Comparison of ENCODE assay signal across 30 cellular contexts in genomic region chr10:20627085-20627484, GRCh38.
"Had no signal": no experiment of that assay in that cellular context is flagged by ENCODE, and none has a peak within 500 bp of the region (broad histone marks: within the 10 kb centered on the region; RNA-seq: fewer than 3 reads in every experiment).

No MANE protein-coding gene starts in this region.

- H3K36me3 ChIP-seq: neutrophil, right lobe of liver, stomach, suprapubic skin, tibial artery, upper lobe of left lung, vagina had no signal

- ATAC-seq: naive thymus-derived CD8-positive, alpha-beta T cell; natural killer cell treated with Interleukin-12 subunit alpha and Interleukin-12 subunit beta and Interleukin-15 and Interleukin-18, amount 100 ng/mL, for 72 hours; psoas muscle; right cardiac atrium; right lobe of liver; stimulated activated effector memory CD8-positive, alpha-beta T cell treated with anti-CD3 and anti-CD28 coated beads, Interleukin-12 subunit alpha, Interleukin-12 subunit beta, amount 100 ng/mL, for 72 hours; stimulated activated naive B cell treated with anti-CD40 and anti-IgM and Interleukin-4, amounts not matched to agents 10 μg/mL and 1 μg/mL and 100 μg/mL, for 72 hours had no signal

- H3K4me1 ChIP-seq: parathyroid adenoma, psoas muscle, right lobe of liver, suprapubic skin, testis, vagina had no signal

- H3K9me3 ChIP-seq: neutrophil, psoas muscle, right lobe of liver, stomach, suprapubic skin, testis, tibial artery, upper lobe of left lung, vagina had no signal

- H3K4me3 ChIP-seq: psoas muscle, right lobe of liver, skin epidermis, stomach, suprapubic skin, testis, tibial artery, upper lobe of left lung, vagina had no signal

- H3K27me3 Mint-ChIP-seq: naive B cell; naive thymus-derived CD8-positive, alpha-beta T cell; natural killer cell treated with Interleukin-12 subunit alpha and Interleukin-12 subunit beta and Interleukin-15 and Interleukin-18, amount 100 ng/mL, for 72 hours; progenitor cell of endocrine pancreas; stimulated activated naive B cell treated with anti-CD40 and anti-IgM and Interleukin-4, amounts not matched to agents 10 μg/mL and 1 μg/mL and 100 μg/mL, for 72 hours; stimulated activated naive CD8-positive, alpha-beta T cell treated with anti-CD3 and anti-CD28 coated beads, Interleukin-15, Interleukin-2, amounts not matched to agents 100 ng/mL and 50 ng/mL, for 24 hours had no signal

- H3K27ac ChIP-seq: neutrophil, parathyroid adenoma, psoas muscle, right lobe of liver, skin epidermis, stomach, suprapubic skin, testis, tibial artery, upper lobe of left lung, vagina had no signal

- FAIRE-seq: urothelium cell line had no signal

- H3K4me3 Mint-ChIP-seq: naive B cell; naive thymus-derived CD8-positive, alpha-beta T cell; natural killer cell treated with Interleukin-12 subunit alpha and Interleukin-12 subunit beta and Interleukin-15 and Interleukin-18, amount 100 ng/mL, for 72 hours; nephron progenitor cell; neural crest cell; stimulated activated effector memory CD8-positive, alpha-beta T cell treated with anti-CD3 and anti-CD28 coated beads, Interleukin-12 subunit alpha, Interleukin-12 subunit beta, amount 100 ng/mL, for 72 hours; stimulated activated naive B cell treated with anti-CD40 and anti-IgM and Interleukin-4, amounts not matched to agents 10 μg/mL and 1 μg/mL and 100 μg/mL, for 72 hours; stimulated activated naive CD8-positive, alpha-beta T cell treated with anti-CD3 and anti-CD28 coated beads, Interleukin-15, Interleukin-2, amounts not matched to agents 100 ng/mL and 50 ng/mL, for 24 hours had no signal

- DNase-seq: naive B cell; naive thymus-derived CD8-positive, alpha-beta T cell; nephron progenitor cell; nucleus accumbens; posterior cingulate gyrus; psoas muscle; right cardiac atrium; right lobe of liver; stimulated activated CD4-positive, alpha-beta T cell treated with anti-CD3 and anti-CD28 coated beads, Interleukin-15, amount 100 ng/mL, for 24 hours; stimulated activated CD4-positive, alpha-beta T cell treated with anti-CD3 and anti-CD28 coated beads, Interleukin-2, amount 100 ng/mL, for 24 hours; stimulated activated CD4-positive, alpha-beta T cell treated with anti-CD3 and anti-CD28 coated beads, Interleukin-2, amount 100 ng/mL, for 48 hours; stimulated activated CD4-positive, alpha-beta T cell treated with anti-CD3 and anti-CD28 coated beads, Interleukin-4, amount 100 ng/mL, for 24 hours; stimulated activated naive B cell treated with anti-CD40 and anti-IgM and Interleukin-4, amounts not matched to agents 10 μg/mL and 1 μg/mL and 100 μg/mL, for 72 hours; stimulated activated naive CD4-positive, alpha-beta T cell treated with Interleukin-2 at 50 U/mL for 16 hours; stomach; testis; tibial artery; trophoblast cell; upper lobe of left lung had no signal

- H3K36me3 Mint-ChIP-seq: naive B cell; naive thymus-derived CD8-positive, alpha-beta T cell; stimulated activated effector memory CD8-positive, alpha-beta T cell treated with anti-CD3 and anti-CD28 coated beads, Interleukin-12 subunit alpha, Interleukin-12 subunit beta, amount 100 ng/mL, for 72 hours; stimulated activated naive B cell treated with anti-CD40 and anti-IgM and Interleukin-4, amounts not matched to agents 10 μg/mL and 1 μg/mL and 100 μg/mL, for 72 hours had no signal

- H3K4me1 Mint-ChIP-seq: naive B cell; neural crest cell; stimulated activated effector memory CD8-positive, alpha-beta T cell treated with anti-CD3 and anti-CD28 coated beads, Interleukin-12 subunit alpha, Interleukin-12 subunit beta, amount 100 ng/mL, for 72 hours; stimulated activated naive B cell treated with anti-CD40 and anti-IgM and Interleukin-4, amounts not matched to agents 10 μg/mL and 1 μg/mL and 100 μg/mL, for 72 hours had no signal

- H3K27ac Mint-ChIP-seq: naive B cell; naive thymus-derived CD8-positive, alpha-beta T cell; nephron progenitor cell; progenitor cell of endocrine pancreas; stimulated activated effector memory CD8-positive, alpha-beta T cell treated with anti-CD3 and anti-CD28 coated beads, Interleukin-12 subunit alpha, Interleukin-12 subunit beta, amount 100 ng/mL, for 72 hours; stimulated activated naive B cell treated with anti-CD40 and anti-IgM and Interleukin-4, amounts not matched to agents 10 μg/mL and 1 μg/mL and 100 μg/mL, for 72 hours; stimulated activated naive CD8-positive, alpha-beta T cell treated with anti-CD3 and anti-CD28 coated beads, Interleukin-15, Interleukin-2, amounts not matched to agents 100 ng/mL and 50 ng/mL, for 24 hours had no signal

- H3K9me3 Mint-ChIP-seq: naive thymus-derived CD8-positive, alpha-beta T cell; nephron progenitor cell; neural crest cell; stimulated activated naive B cell treated with anti-CD40 and anti-IgM and Interleukin-4, amounts not matched to agents 10 μg/mL and 1 μg/mL and 100 μg/mL, for 72 hours; stimulated activated naive CD8-positive, alpha-beta T cell treated with anti-CD3 and anti-CD28 coated beads, Interleukin-15, Interleukin-2, amounts not matched to agents 100 ng/mL and 50 ng/mL, for 24 hours had no signal

- H3K27me3 ChIP-seq: neutrophil, right lobe of liver, stomach, suprapubic skin, testis, tibial artery, upper lobe of left lung, vagina had no signal
